21 cellular contexts compared by ENCODE assay signal in genomic region chr5:125142439-125142838, GRCh38.
DNase-seq lines count a peak whose midpoint lies in the region; ATAC-seq and TF ChIP-seq lines count a peak whose summit lies in the region.
"Had no signal": no experiment of that assay in that cellular context is flagged by ENCODE, and none has a peak within 500 bp of the region (broad histone marks: within the 10 kb centered on the region; RNA-seq: fewer than 3 reads in every experiment).

No MANE protein-coding gene starts in this region.

- H3K27ac ChIP-seq in RWPE1, result no peak overlapping the region
- H3K27ac ChIP-seq in foreskin keratinocyte, result no peak overlapping the region
- H3K27ac ChIP-seq: left lung, neutrophil, prostate gland, transverse colon had no signal

- no peak for TF ChIP-seq CTCF in RWPE1 (conservative IDR thresholded peaks at IDR 0.05; ENCODE audit: low read depth)
- no peak for TF ChIP-seq CTCF in foreskin keratinocyte (conservative IDR thresholded peaks at IDR 0.05)

- POLR2A ChIA-PET in RWPE1 (lab: Yijun Ruan, JAX; ENCODE audit: low non-redundant PET), result no interaction called here

- H3K4me1 ChIP-seq in foreskin keratinocyte, result no peaks in the 10 kb centered on the region
- H3K4me1 ChIP-seq: left lung, prostate gland had no signal

- DNase-seq in RWPE1 (ENCODE audit: low spot score) (peak; percentile 6), foreskin keratinocyte (peak in 1 of 2 donors; percentile 39), C1 segment of cervical spinal cord (lab: John Stamatoyannopoulos, UW) (no peak), ecto neural progenitor cell (ENCODE audit: low spot score) (no peak), left lobe of liver (ENCODE audit: low spot score) (no peak), NAMALWA (ENCODE audit: low spot score) (no peak)
- DNase-seq: activated B cell treated with CpG ODN at 0.5 μM for 24 hours; activated CD4-positive, alpha-beta T cell treated with anti-CD3 and anti-CD28 coated beads, Interleukin-2, amount 50 U/mL, for 4 hours; activated CD8-positive, alpha-beta memory T cell treated with anti-CD3 and anti-CD28 coated beads, Interleukin-2, amount 50 U/mL, for 4 hours; aorta; Calu3; central memory CD4-positive, alpha-beta T cell; left lung; NCI-H69; transverse colon had no signal

- peak; percentile 74 for ATAC-seq in GM18858 (IDR thresholded peaks at IDR 0.05; ENCODE audit: unreplicated experiment)
- peak; percentile 87 for ATAC-seq in HG02870 (IDR thresholded peaks at IDR 0.05; ENCODE audit: unreplicated experiment)
- ATAC-seq in foreskin keratinocyte, result peak; percentile 51
- no peak for ATAC-seq in left lobe of liver
- ATAC-seq: activated T-helper 17 cell treated with anti-CD3 and anti-CD28 coated beads, Interleukin-2, amount 50 U/mL, for 72 hours; K562; left lung had no signal

- CTCF ChIA-PET in RWPE1 (lab: Yijun Ruan, JAX), result no interaction called here

- no peaks in the 10 kb centered on the region for H3K27me3 ChIP-seq in foreskin keratinocyte
- H3K27me3 ChIP-seq: left lung, neutrophil, transverse colon had no signal
